ENCODE assay signal across 13 cellular contexts in the genomic region with DNA sequence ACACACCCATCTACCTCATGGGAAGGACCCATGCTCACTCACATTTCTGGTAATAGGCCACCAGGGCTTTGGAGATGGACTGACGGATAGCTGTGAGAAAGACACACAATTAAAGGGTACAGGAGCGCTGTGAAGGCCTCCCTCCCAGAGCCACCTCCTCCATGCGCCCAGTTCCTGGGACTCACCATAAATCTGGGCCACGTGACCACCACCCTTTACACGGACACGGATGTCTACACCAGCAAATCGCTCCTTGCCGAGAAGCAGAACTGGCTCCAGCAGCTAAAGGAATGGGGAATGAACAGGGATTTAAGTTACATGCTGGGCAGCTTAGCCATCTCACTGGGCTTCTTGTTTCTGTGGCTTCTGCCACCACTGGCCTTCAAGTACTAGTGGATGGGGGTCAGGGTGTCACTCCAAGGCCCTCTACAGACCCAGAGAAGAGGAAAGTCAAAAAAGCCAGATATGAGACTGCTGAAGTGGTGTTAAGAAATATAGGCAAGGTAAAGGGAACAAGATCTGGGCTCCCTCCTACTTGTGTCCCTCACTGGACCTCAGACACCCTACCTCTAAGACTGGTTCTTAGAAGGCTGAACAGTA. TPM values are rescaled to one million over a fixed set of nuclear protein-coding genes. Genes with fewer than 3 reads are reported as not detected.
DNase-seq lines count a peak whose midpoint lies in the region; ATAC-seq, FAIRE-seq and TF ChIP-seq lines count a peak whose summit lies in the region.
"Had no signal": no experiment of that assay in that cellular context is flagged by ENCODE, and none has a peak within 500 bp of the region (broad histone marks: within the 10 kb centered on the region; RNA-seq: fewer than 3 reads in every experiment).

No MANE protein-coding gene starts in this region.

- H3K27me3 ChIP-seq in RWPE2 (ENCODE audit: insufficient read depth, poor library complexity, severe bottlenecking) (no peaks in the 10 kb centered on the region), endothelial cell of umbilical vein (ENCODE audit: control insufficient read depth in 2 of 2, insufficient read depth in 2 of 2, low read length in 2 of 2) (no peaks in the 10 kb centered on the region)

- ATAC-seq in RWPE2 (ENCODE audit: low read depth) (no peak), HG03432 (IDR thresholded peaks at IDR 0.05; ENCODE audit: unreplicated experiment) (no peak), HG03342 (IDR thresholded peaks at IDR 0.05; ENCODE audit: unreplicated experiment) (no peak)
- ATAC-seq in stimulated activated effector memory CD8-positive, alpha-beta T cell treated with anti-CD3 and anti-CD28 coated beads, Interleukin-12 subunit alpha, Interleukin-12 subunit beta, amount 100 ng/mL, for 72 hours = no peak
- ATAC-seq: lower lobe of right lung had no signal

- peaks cover 38% of the 10 kb centered on the region for H3K36me3 ChIP-seq in RWPE2 (ENCODE audit: low read depth)
- H3K36me3 ChIP-seq in endothelial cell of umbilical vein (ENCODE audit: control insufficient read depth in 2 of 2, extremely low read depth in 1 of 2, insufficient read depth in 2 of 2, low read length in 2 of 2) = peaks cover 11 to 16% of the 10 kb centered on the region in 2 experiments

- H3K9me1 ChIP-seq in endothelial cell of umbilical vein (replicated peaks; ENCODE audit: control insufficient read depth, extremely low read depth, insufficient read depth, low read length) = no peaks in the 10 kb centered on the region

- H3K27ac ChIP-seq in RWPE2 (ENCODE audit: poor library complexity, severe bottlenecking) (peak overlapping the region; percentile 72), endothelial cell of umbilical vein (ENCODE audit: insufficient read depth, low read depth, low read length) (peak overlapping the region; percentile 96)

- H3K4me3 ChIP-seq in RWPE2 (ENCODE audit: severe bottlenecking) (no peak overlapping the region), endothelial cell of umbilical vein (replicated peaks in 1 of 3; ENCODE audit: insufficient read depth in 1 of 3, low read depth in 1 of 3, low read length in 3 of 3) (no peak overlapping the region)
- H3K4me3 ChIP-seq: lower lobe of right lung had no signal

- H3K9me3 ChIP-seq in RWPE2 (ENCODE audit: severe bottlenecking) = no peaks in the 10 kb centered on the region
- no peaks in the 10 kb centered on the region for H3K9me3 ChIP-seq in endothelial cell of umbilical vein (replicated peaks; ENCODE audit: control insufficient read depth, insufficient read depth, low read length)
- H3K9me3 ChIP-seq: lower lobe of right lung had no signal

- TF ChIP-seq CTCF in RWPE2 (IDR thresholded peaks at IDR 0.05; ENCODE audit: poor library complexity, severe bottlenecking) (no peak), endothelial cell of umbilical vein (IDR thresholded peaks at IDR 0.05; ENCODE audit: extremely low read depth in 1 of 2, insufficient read depth in 1 of 2, low read depth in 1 of 2, low read length in 2 of 2) (no peak)

- H3K79me2 ChIP-seq in endothelial cell of umbilical vein (ENCODE audit: control insufficient read depth, insufficient read depth, low read length) = peaks cover 31% of the 10 kb centered on the region

- no peaks in the 10 kb centered on the region for H4K20me1 ChIP-seq in endothelial cell of umbilical vein (replicated peaks; ENCODE audit: control insufficient read depth, extremely low read depth, insufficient read depth, low read length)

- H2AFZ ChIP-seq in endothelial cell of umbilical vein (ENCODE audit: low read depth, low read length) = no peak overlapping the region

- peaks cover 35% of the 10 kb centered on the region for H3K36me3 Mint-ChIP-seq in T-helper 1 cell treated with Interleukin-12 subunit alpha and Interleukin-12 subunit beta and Interleukin-4 antibody, amounts not matched to agents 30 μg/mL and 1 μg/mL, for 36 hours (ENCODE audit: low read depth)
- peaks cover 73% of the 10 kb centered on the region for H3K36me3 Mint-ChIP-seq in stimulated activated effector memory CD8-positive, alpha-beta T cell treated with anti-CD3 and anti-CD28 coated beads, Interleukin-12 subunit alpha, Interleukin-12 subunit beta, amount 100 ng/mL, for 72 hours

- H3K27ac Mint-ChIP-seq in T-helper 1 cell treated with Interleukin-12 subunit alpha and Interleukin-12 subunit beta and Interleukin-4 antibody, amounts not matched to agents 30 μg/mL and 1 μg/mL, for 36 hours = no peak overlapping the region
- H3K27ac Mint-ChIP-seq in stimulated activated effector memory CD8-positive, alpha-beta T cell treated with anti-CD3 and anti-CD28 coated beads, Interleukin-12 subunit alpha, Interleukin-12 subunit beta, amount 100 ng/mL, for 72 hours = peak overlapping the region; percentile 100

- POLR2A ChIA-PET in endothelial cell of umbilical vein (lab: Charles Lee) = interaction anchor here (0.6 kb wide), 1 partner anchor 44 kb away, joined by 3 read pairs; no protein-coding TSS in a partner anchor

- H3K4me2 ChIP-seq in endothelial cell of umbilical vein (ENCODE audit: insufficient read depth, low read length) = peak overlapping the region; percentile 84

- peak; percentile 27 for TF ChIP-seq POLR2A in endothelial cell of umbilical vein (IDR thresholded peaks at IDR 0.05; ENCODE audit: low read depth, low read length)

- no peaks in the 10 kb centered on the region for H3K9me3 Mint-ChIP-seq in T-helper 1 cell treated with Interleukin-12 subunit alpha and Interleukin-12 subunit beta and Interleukin-4 antibody, amounts not matched to agents 30 μg/mL and 1 μg/mL, for 36 hours
- no peaks in the 10 kb centered on the region for H3K9me3 Mint-ChIP-seq in stimulated activated effector memory CD8-positive, alpha-beta T cell treated with anti-CD3 and anti-CD28 coated beads, Interleukin-12 subunit alpha, Interleukin-12 subunit beta, amount 100 ng/mL, for 72 hours

- H3K4me1 ChIP-seq in RWPE2 (ENCODE audit: insufficient read depth, poor library complexity, severe bottlenecking) (peaks cover 22% of the 10 kb centered on the region), endothelial cell of umbilical vein (ENCODE audit: control insufficient read depth, extremely low read depth, insufficient read depth, low read length) (peaks cover 32% of the 10 kb centered on the region)

- DNase-seq in T-helper 1 cell (no peak), RWPE2 (ENCODE audit: low spot score) (no peak), endothelial cell of umbilical vein (ENCODE audit: low read depth, low spot score) (no peak), NCI-H510A (lab: John Stamatoyannopoulos, UW) (no peak)
- no peak for DNase-seq in stimulated activated effector memory CD8-positive, alpha-beta T cell treated with anti-CD3 and anti-CD28 coated beads, Interleukin-12 subunit alpha, Interleukin-12 subunit beta, amount 100 ng/mL, for 72 hours (ENCODE audit: low spot score in 2 of 2)
- DNase-seq: activated CD8-positive, alpha-beta memory T cell treated with anti-CD3 and anti-CD28 coated beads, Interleukin-2, amount 50 U/mL, for 48 hours; lower lobe of right lung; stimulated activated CD4-positive, alpha-beta T cell treated with anti-CD3 and anti-CD28 coated beads, Interleukin-2, amount 100 ng/mL, for 24 hours had no signal

- no peak for FAIRE-seq in endothelial cell of umbilical vein (lab: Jason Lieb, UNC)
- FAIRE-seq: A204.1, endometrium had no signal

- H3K4me1 Mint-ChIP-seq in T-helper 1 cell treated with Interleukin-12 subunit alpha and Interleukin-12 subunit beta and Interleukin-4 antibody, amounts not matched to agents 30 μg/mL and 1 μg/mL, for 36 hours (ENCODE audit: low read depth) = peaks cover 42% of the 10 kb centered on the region
- peaks cover 59% of the 10 kb centered on the region for H3K4me1 Mint-ChIP-seq in stimulated activated effector memory CD8-positive, alpha-beta T cell treated with anti-CD3 and anti-CD28 coated beads, Interleukin-12 subunit alpha, Interleukin-12 subunit beta, amount 100 ng/mL, for 72 hours

- H3K4me3 Mint-ChIP-seq in T-helper 1 cell treated with Interleukin-12 subunit alpha and Interleukin-12 subunit beta and Interleukin-4 antibody, amounts not matched to agents 30 μg/mL and 1 μg/mL, for 36 hours = peak overlapping the region; percentile 32
- H3K4me3 Mint-ChIP-seq in stimulated activated effector memory CD8-positive, alpha-beta T cell treated with anti-CD3 and anti-CD28 coated beads, Interleukin-12 subunit alpha, Interleukin-12 subunit beta, amount 100 ng/mL, for 72 hours = peak overlapping the region; percentile 100

- peaks cover 3% of the 10 kb centered on the region for H3K27me3 Mint-ChIP-seq in T-helper 1 cell treated with Interleukin-12 subunit alpha and Interleukin-12 subunit beta and Interleukin-4 antibody, amounts not matched to agents 30 μg/mL and 1 μg/mL, for 36 hours (ENCODE audit: low read depth)

- intact Hi-C loops in endothelial cell of umbilical vein (cut with micrococcal nuclease) = loop anchor here (5.0 kb wide), 1 partner anchor 91 kb away; a partner anchor contains a TSS

- BruUV-seq in endothelial cell of umbilical vein (replicated peaks; lab: Mats Ljungman, UMichigan) = no TSS peak

- CTCF ChIA-PET in endothelial cell of umbilical vein (lab: Charles Lee) = no interaction called here

- H3K9ac ChIP-seq in endothelial cell of umbilical vein (replicated peaks; ENCODE audit: extremely low read depth, insufficient read depth, low read length) = peak overlapping the region; percentile 100

- dilution Hi-C loops in endothelial cell of umbilical vein (cut with MboI; ENCODE audit: extremely low pct_ligation_motif_present, low sequenced_read_pairs) = no loop called here

RNA-seq across cellular contexts. Expression of a gene that starts 2.2 kb away (rescaled TPM):
- total RNA-seq in endothelial cell of umbilical vein = 1,735 and 1,768 TPM in 2 replicates
- 5,244 and 6,084 TPM in 2 replicates for polyA plus RNA-seq in endothelial cell of umbilical vein
- 4,318 and 4,415 TPM in 2 replicates for polyA plus RNA-seq in endothelial cell of umbilical vein (2011; cell fraction: cytosol; rRNA removed)
- 1,293 and 1,668 TPM in 2 replicates for polyA plus RNA-seq in endothelial cell of umbilical vein (2011; cell fraction: nucleus; rRNA removed)
- polyA plus RNA-seq in endothelial cell of umbilical vein (2012) = 2,527 and 3,042 TPM in 2 replicates
- polyA minus RNA-seq in endothelial cell of umbilical vein = 1,532 and 1,667 TPM in 2 replicates
- polyA minus RNA-seq in endothelial cell of umbilical vein (2011; cell fraction: cytosol; rRNA and poly(A)+ RNA removed) = 2,450 TPM
- polyA minus RNA-seq in endothelial cell of umbilical vein (2011; cell fraction: nucleus; rRNA and poly(A)+ RNA removed) = 213 and 283 TPM in 2 replicates

RNA-seq across cellular contexts. Expression of a gene that starts 11.8 kb away (rescaled TPM):
- 108 and 120 TPM in 2 replicates for total RNA-seq in endothelial cell of umbilical vein
- 81.8 and 87.6 TPM in 2 replicates for polyA plus RNA-seq in endothelial cell of umbilical vein
- polyA plus RNA-seq in endothelial cell of umbilical vein (2011; cell fraction: cytosol; rRNA removed) = 73.3 and 76.2 TPM in 2 replicates
- 294 and 299 TPM in 2 replicates for polyA plus RNA-seq in endothelial cell of umbilical vein (2011; cell fraction: nucleus; rRNA removed)
- 117 and 120 TPM in 2 replicates for polyA plus RNA-seq in endothelial cell of umbilical vein (2012)
- 85.5 and 93.7 TPM in 2 replicates for polyA minus RNA-seq in endothelial cell of umbilical vein
- 35.7 TPM for polyA minus RNA-seq in endothelial cell of umbilical vein (2011; cell fraction: cytosol; rRNA and poly(A)+ RNA removed)
- polyA minus RNA-seq in endothelial cell of umbilical vein (2011; cell fraction: nucleus; rRNA and poly(A)+ RNA removed) = 57.4 and 67.7 TPM in 2 replicates

RNA-seq across cellular contexts. Expression of a gene that starts 21.1 kb away (rescaled TPM):
- 74.1 TPM in 2 replicates for total RNA-seq in endothelial cell of umbilical vein
- polyA plus RNA-seq in endothelial cell of umbilical vein = 26.4 and 44.7 TPM in 2 replicates
- polyA plus RNA-seq in endothelial cell of umbilical vein (2011; cell fraction: cytosol; rRNA removed) = 11.2 and 15.0 TPM in 2 replicates
- polyA plus RNA-seq in endothelial cell of umbilical vein (2011; cell fraction: nucleus; rRNA removed) = 139 and 169 TPM in 2 replicates
- polyA plus RNA-seq in endothelial cell of umbilical vein (2012) = 45.2 and 49.3 TPM in 2 replicates
- 33.5 and 45.4 TPM in 2 replicates for polyA minus RNA-seq in endothelial cell of umbilical vein
- polyA minus RNA-seq in endothelial cell of umbilical vein (2011; cell fraction: cytosol; rRNA and poly(A)+ RNA removed) = 13.7 TPM
- polyA minus RNA-seq in endothelial cell of umbilical vein (2011; cell fraction: nucleus; rRNA and poly(A)+ RNA removed) = 66.6 and 89.2 TPM in 2 replicates

RNA-seq across cellular contexts. Expression of a gene that starts 26.9 kb away (rescaled TPM):
- total RNA-seq in endothelial cell of umbilical vein = 12.2 and 26.5 TPM in 2 replicates
- polyA plus RNA-seq in endothelial cell of umbilical vein = 16.3 and 21.7 TPM in 2 replicates
- 12.3 and 22.8 TPM in 2 replicates for polyA plus RNA-seq in endothelial cell of umbilical vein (2011; cell fraction: cytosol; rRNA removed)
- 50.1 and 58.2 TPM in 2 replicates for polyA plus RNA-seq in endothelial cell of umbilical vein (2011; cell fraction: nucleus; rRNA removed)
- polyA plus RNA-seq in endothelial cell of umbilical vein (2012) = 22.6 and 23.7 TPM in 2 replicates
- 5.3 and 6.6 TPM in 2 replicates for polyA minus RNA-seq in endothelial cell of umbilical vein
- polyA minus RNA-seq in endothelial cell of umbilical vein (2011; cell fraction: cytosol; rRNA and poly(A)+ RNA removed) = 25.8 TPM
- 25.1 and 59.1 TPM in 2 replicates for polyA minus RNA-seq in endothelial cell of umbilical vein (2011; cell fraction: nucleus; rRNA and poly(A)+ RNA removed)

RNA-seq across cellular contexts. Expression of a gene that starts 42.4 kb away (rescaled TPM):
- 24.7 and 25.5 TPM in 2 replicates for total RNA-seq in endothelial cell of umbilical vein
- 50.4 and 60.3 TPM in 2 replicates for polyA plus RNA-seq in endothelial cell of umbilical vein
- 39.9 and 44.7 TPM in 2 replicates for polyA plus RNA-seq in endothelial cell of umbilical vein (2011; cell fraction: cytosol; rRNA removed)
- 11.8 and 14.2 TPM in 2 replicates for polyA plus RNA-seq in endothelial cell of umbilical vein (2011; cell fraction: nucleus; rRNA removed)
- polyA plus RNA-seq in endothelial cell of umbilical vein (2012) = 19.4 and 19.7 TPM in 2 replicates
- 26.4 and 28.5 TPM in 2 replicates for polyA minus RNA-seq in endothelial cell of umbilical vein
- polyA minus RNA-seq in endothelial cell of umbilical vein (2011; cell fraction: cytosol; rRNA and poly(A)+ RNA removed) = 23.8 TPM
- polyA minus RNA-seq in endothelial cell of umbilical vein (2011; cell fraction: nucleus; rRNA and poly(A)+ RNA removed) = 6.3 and 6.7 TPM in 2 replicates
